In the genomic region with DNA sequence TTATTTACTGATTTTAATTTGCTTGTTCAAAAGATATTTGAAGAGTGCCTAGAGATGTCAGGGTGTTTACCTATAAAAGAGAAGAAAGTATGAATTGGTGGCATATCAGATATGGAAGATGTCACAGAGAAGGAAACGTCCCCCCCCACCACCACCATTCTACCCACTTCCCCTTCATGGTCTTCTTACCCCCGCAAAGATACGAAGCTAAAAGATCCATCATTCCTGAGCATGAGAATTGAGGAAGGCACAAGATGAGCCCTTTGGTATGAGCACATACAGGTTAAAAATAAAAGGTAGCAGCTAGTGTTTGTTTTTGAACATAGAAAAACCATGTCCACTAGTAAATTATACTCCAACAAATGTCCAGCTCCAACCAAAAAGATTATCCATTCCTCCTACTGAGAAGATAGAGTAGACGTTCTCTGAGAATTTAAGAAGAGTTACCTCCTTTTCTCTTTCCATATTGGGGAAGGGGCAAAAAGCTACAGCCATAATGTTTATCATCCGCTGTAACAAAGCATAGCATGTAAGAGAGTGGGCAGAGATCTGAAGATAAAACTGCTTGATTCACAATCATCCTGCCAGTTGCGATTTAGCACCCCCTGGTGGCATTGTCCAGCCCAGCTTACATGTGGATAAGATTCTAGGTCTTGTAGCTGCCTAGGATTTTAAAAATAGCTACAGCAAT, we compare ENCODE assay signal across 8 cellular contexts. TPM values are rescaled to one million over a fixed set of nuclear protein-coding genes. Genes with fewer than 3 reads are reported as not detected.
DNase-seq lines count a peak whose midpoint lies in the region; ATAC-seq and TF ChIP-seq lines count a peak whose summit lies in the region.

No MANE protein-coding gene starts in this region.

- no peaks in the 10 kb centered on the region for H3K27me3 ChIP-seq in gastroesophageal sphincter
- H3K27me3 ChIP-seq in thyroid gland: no peaks in the 10 kb centered on the region

- TF ChIP-seq POLR2A in gastroesophageal sphincter (IDR thresholded peaks at IDR 0.05) (no peak), thyroid gland (IDR thresholded peaks at IDR 0.05) (no peak)

- peak overlapping the region; percentile 25 for H3K27ac Mint-ChIP-seq in osteocyte (ENCODE audit: unreplicated experiment)

- intact Hi-C loops in thyroid gland (cut with DNase I): loop anchor here (10.0 kb wide), 2 partner anchors 164 to 234 kb away; no protein-coding TSS in a partner anchor

- H3K9me3 Mint-ChIP-seq in osteocyte (ENCODE audit: unreplicated experiment): no peaks in the 10 kb centered on the region

- H3K4me3 ChIP-seq in AG10803 (ENCODE audit: low read length) (no peak overlapping the region), gastroesophageal sphincter (no peak overlapping the region), thyroid gland (replicated peaks in 1 of 3) (no peak overlapping the region)

- DNase-seq in AG10803 (ENCODE audit: low read depth) (peak; percentile 79), NCI-H1048 (lab: John Stamatoyannopoulos, UW) (peak; percentile 49), SK-N-DZ (ENCODE audit: low spot score) (peak; percentile 81), osteocyte (ENCODE audit: extremely low spot score, unreplicated experiment) (peak; percentile 93), thyroid gland (peak; percentile 90 to 93)
- peak; percentile 87 for DNase-seq in activated naive CD4-positive, alpha-beta T cell treated with Interleukin-2 at 50 U/mL for 16 hours

- H3K4me1 ChIP-seq in gastroesophageal sphincter: peaks cover 0 to 27% (median 0%) of the 10 kb centered on the region in 3 donors
- H3K4me1 ChIP-seq in thyroid gland: no peaks in the 10 kb centered on the region

- H3K27ac ChIP-seq in gastroesophageal sphincter (peak overlapping the region in 1 of 4 donors; percentile 3), thyroid gland (no peak overlapping the region)

- H3K36me3 Mint-ChIP-seq in osteocyte (ENCODE audit: unreplicated experiment): peaks cover 4% of the 10 kb centered on the region

- no peak for TF ChIP-seq EP300 in gastroesophageal sphincter (IDR thresholded peaks at IDR 0.05)

- H3K36me3 ChIP-seq in gastroesophageal sphincter (peaks cover 0 to 14% of the 10 kb centered on the region in 2 donors), thyroid gland (no peaks in the 10 kb centered on the region)

- ATAC-seq in GM19351 (IDR thresholded peaks at IDR 0.05; ENCODE audit: unreplicated experiment) (peak; percentile 76), gastroesophageal sphincter (peak; percentile 76)

- H3K4me3 Mint-ChIP-seq in osteocyte (ENCODE audit: unreplicated experiment): no peak overlapping the region

- WGBS in gastroesophageal sphincter (ENCODE audit: low coverage in 1 of 2), 2 donors: 31 to 34% methylated on average over 5 to 6 of the region's 6 CpGs
- WGBS in thyroid gland, 2 donors: 46 to 52% methylated on average over 6 of the region's 6 CpGs

- H3K9me3 ChIP-seq in gastroesophageal sphincter (no peaks in the 10 kb centered on the region), thyroid gland (no peaks in the 10 kb centered on the region)

- TF ChIP-seq CTCF in AG10803 (conservative IDR thresholded peaks at IDR 0.05; ENCODE audit: low read length) (peak; percentile 98), gastroesophageal sphincter (IDR thresholded peaks at IDR 0.05) (peak; percentile 75 to 88 (median 81)), osteocyte (IDR thresholded peaks at IDR 0.05) (peak; percentile 91), thyroid gland (IDR thresholded peaks at IDR 0.05) (peak; percentile 60 to 88 (median 76))

- H3K4me1 Mint-ChIP-seq in osteocyte (ENCODE audit: unreplicated experiment): peaks cover 2% of the 10 kb centered on the region

- no peaks in the 10 kb centered on the region for H3K27me3 Mint-ChIP-seq in osteocyte (ENCODE audit: unreplicated experiment)

RNA-seq across cellular contexts. Expression of a gene that starts 29.1 kb away (rescaled TPM):
- 57.0 and 61.3 TPM in 2 replicates for polyA plus RNA-seq in SK-N-DZ (2014; cell fraction: cytosol; rRNA removed)
- polyA plus RNA-seq in SK-N-DZ (2014; cell fraction: nucleus; rRNA removed): 47.2 and 59.6 TPM in 2 replicates
- 100 to 1,000 TPM in 1 of 4 donors, 10 to 100 TPM in 3; 63.7 to 112 (median 78.7) TPM for total RNA-seq in gastroesophageal sphincter
- total RNA-seq in osteocyte: 25.2 and 28.9 TPM in 2 replicates
- 10 to 100 TPM; 24.7 to 53.1 (median 37.1) TPM for total RNA-seq in thyroid gland

RNA-seq across cellular contexts. Expression of a gene that starts 44.6 kb away (rescaled TPM):
- polyA plus RNA-seq in SK-N-DZ (2014; cell fraction: cytosol; rRNA removed): 5.0 and 8.5 TPM in 2 replicates
- 20.4 and 22.7 TPM in 2 replicates for polyA plus RNA-seq in SK-N-DZ (2014; cell fraction: nucleus; rRNA removed)
- 10 to 100 TPM; 29.0 to 54.5 (median 36.1) TPM for total RNA-seq in gastroesophageal sphincter
- 20.1 and 21.3 TPM in 2 replicates for total RNA-seq in osteocyte
- total RNA-seq in thyroid gland: 10 to 100 TPM; 23.6 to 31.6 (median 27.1) TPM

RNA-seq across cellular contexts. Expression of a gene that starts 58.9 kb away (rescaled TPM):
- 1.2 TPM in 1 of 2 replicates, not detected in the other for polyA plus RNA-seq in SK-N-DZ (2014; cell fraction: cytosol; rRNA removed)
- polyA plus RNA-seq in SK-N-DZ (2014; cell fraction: nucleus; rRNA removed): 1.3 and 2.3 TPM in 2 replicates
- total RNA-seq in gastroesophageal sphincter (10 to 100 TPM in 3 of 4 donors, 1 to 10 TPM in 1; 6.9 to 20.2 (median 14.2) TPM), osteocyte (45.4 and 64.7 TPM in 2 replicates), thyroid gland (10 to 100 TPM; 27.7 to 52.0 (median 34.3) TPM)
